In the genomic region with DNA sequence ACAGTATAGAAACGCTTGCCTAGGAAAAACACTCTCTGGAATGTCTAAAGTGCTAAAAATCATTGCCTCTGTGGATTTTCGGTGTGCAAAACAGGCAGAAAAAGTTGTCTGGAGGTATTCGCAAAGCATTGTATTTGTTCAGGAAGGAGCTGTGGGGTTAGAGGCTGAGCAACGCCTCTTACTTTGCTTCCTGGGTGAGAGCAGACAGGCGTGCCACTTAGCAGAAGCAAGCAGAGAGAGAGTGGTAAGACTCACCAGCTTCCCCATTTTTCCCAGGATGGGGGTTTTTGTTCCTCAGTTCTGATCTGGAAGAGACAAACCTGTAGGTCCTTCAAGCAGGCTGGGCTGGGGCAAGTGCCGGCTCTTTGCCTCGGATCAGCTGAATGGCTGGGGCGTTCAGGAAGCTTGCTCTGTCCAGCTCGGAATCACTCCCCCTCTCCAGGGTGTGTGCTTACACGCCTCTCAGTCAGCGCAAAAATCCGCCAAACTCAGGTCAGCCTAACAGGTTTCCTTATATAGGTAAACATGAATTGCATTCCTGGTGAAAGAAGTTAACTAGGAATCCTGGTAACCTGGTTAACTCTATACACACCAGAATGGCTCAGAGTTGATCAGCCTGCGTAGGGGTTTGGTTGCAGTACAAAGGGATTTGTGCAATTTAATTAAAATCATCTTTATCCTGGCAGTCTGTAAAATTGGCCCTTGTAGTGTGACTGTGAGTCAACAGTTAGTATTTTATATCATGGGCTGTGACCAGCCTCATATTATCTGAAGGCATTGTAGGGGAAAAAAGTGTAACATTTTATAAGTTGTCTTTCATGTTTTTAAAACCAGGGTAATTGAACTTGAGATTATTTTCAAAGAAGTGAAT, we compare ENCODE assay signal across 10 cellular contexts.
DNase-seq lines count a peak whose midpoint lies in the region; ATAC-seq and TF ChIP-seq lines count a peak whose summit lies in the region.
"Had no signal": no experiment of that assay in that cellular context is flagged by ENCODE, and none has a peak within 500 bp of the region (broad histone marks: within the 10 kb centered on the region; RNA-seq: fewer than 3 reads in every experiment).

No MANE protein-coding gene starts in this region.

- no peaks in the 10 kb centered on the region for H4K20me1 ChIP-seq in SK-N-SH (ENCODE audit: insufficient read depth)

- no peaks in the 10 kb centered on the region for H3K36me3 ChIP-seq in iPS-18a (ENCODE audit: control insufficient read depth, low read depth, low read length)
- H3K36me3 ChIP-seq in SK-N-SH (replicated peaks in 1 of 2; ENCODE audit: control insufficient read depth in 1 of 2, insufficient read depth in 2 of 2, low read length in 1 of 2) = no peaks in the 10 kb centered on the region

- ATAC-seq in GM21390 (IDR thresholded peaks at IDR 0.05; ENCODE audit: unreplicated experiment) (no peak), GM18511 (IDR thresholded peaks at IDR 0.05; ENCODE audit: unreplicated experiment) (no peak)

- CTCF ChIA-PET in SK-N-SH (lab: Yijun Ruan, JAX) = no interaction called here

- DNase-seq in HuH-7.5 (ENCODE audit: low spot score) (peak; percentile 3), astrocyte of the spinal cord (ENCODE audit: low read depth, low spot score) (peak; percentile 17), skeletal muscle cell (ENCODE audit: low read depth) (no peak), NCI-H1105 treated with DMSO at 0.1 percent for 48 hours (lab: John Stamatoyannopoulos, UW) (no peak), SK-N-SH (no peak)
- DNase-seq: Karpas-422, naive B cell had no signal

- no peak overlapping the region for H2AFZ ChIP-seq in SK-N-SH (ENCODE audit: low read depth)

- POLR2A ChIA-PET in SK-N-SH (lab: Yijun Ruan, JAX) = no interaction called here

- WGBS in SK-N-SH (ENCODE audit: low lambda C conversion rate) = 52% methylated on average over 12 of the region's 13 CpGs

- H3K9me3 ChIP-seq in iPS-18a (ENCODE audit: control insufficient read depth, low read depth, low read length) (no peaks in the 10 kb centered on the region), SK-N-SH (no peaks in the 10 kb centered on the region)

- H3K27ac ChIP-seq in iPS-18a (ENCODE audit: low read length) (no peak overlapping the region), SK-N-SH (ENCODE audit: low read depth in 2 of 2, low read length in 1 of 2) (no peak overlapping the region)

- in situ Hi-C loops in astrocyte of the spinal cord (cut with HindIII; ENCODE audit: low sequenced_read_pairs) = no loop called here

- H3K4me2 ChIP-seq in SK-N-SH = no peak overlapping the region

- H3K79me2 ChIP-seq in SK-N-SH (ENCODE audit: insufficient read depth) = no peaks in the 10 kb centered on the region

- H3K9ac ChIP-seq in iPS-18a (ENCODE audit: low read length) (no peak overlapping the region), SK-N-SH (no peak overlapping the region)

- H3K4me3 ChIP-seq in astrocyte of the spinal cord (ENCODE audit: low read depth, low read length) (peak overlapping the region; percentile 15), iPS-18a (ENCODE audit: low read length) (peak overlapping the region; percentile 10), skeletal muscle cell (ENCODE audit: low read depth, low read length) (peak overlapping the region; percentile 24), SK-N-SH (ENCODE audit: low read depth in 2 of 2, low read length in 1 of 2) (no peak overlapping the region)

- no peak for TF ChIP-seq EP300 in SK-N-SH (IDR thresholded peaks at IDR 0.05; ENCODE audit: borderline replicate concordance in 1 of 2, low read depth in 1 of 2, low read length in 1 of 2)

- H3K9me2 ChIP-seq in SK-N-SH = no peaks in the 10 kb centered on the region

- H3K27me3 ChIP-seq in iPS-18a (ENCODE audit: control insufficient read depth, insufficient read depth, low read length) (no peaks in the 10 kb centered on the region), SK-N-SH (ENCODE audit: insufficient read depth) (no peaks in the 10 kb centered on the region)

- peaks cover 10% of the 10 kb centered on the region for H3K4me1 ChIP-seq in iPS-18a (ENCODE audit: control insufficient read depth, low read depth, low read length)
- peaks cover 0 to 5% of the 10 kb centered on the region in 2 experiments; a peak in 1 of 4 replicates for H3K4me1 ChIP-seq in SK-N-SH (ENCODE audit: control insufficient read depth in 1 of 2, insufficient read depth in 2 of 2, low read depth in 1 of 2, low read length in 1 of 2)

- no peak for TF ChIP-seq CTCF in astrocyte of the spinal cord (IDR thresholded peaks at IDR 0.05; ENCODE audit: low read depth, low read length)
- no peak for TF ChIP-seq CTCF in SK-N-SH (IDR thresholded peaks at IDR 0.05)

- TF ChIP-seq RAD21 in SK-N-SH (IDR thresholded peaks at IDR 0.05; ENCODE audit: low read length) = no peak

- H3F3A ChIP-seq in SK-N-SH (replicated peaks; ENCODE audit: insufficient read depth) = no peaks in the 10 kb centered on the region

TF ChIP-seq in SK-N-SH, 30 proteins besides CTCF, POLR2A, EP300 and RAD21 (continues in another document):
- TF ChIP-seq MXI1 (IDR thresholded peaks at IDR 0.05; ENCODE audit: low read depth, low read length) (no peak), TCF12 (IDR thresholded peaks at IDR 0.05) (no peak), ELF1 (IDR thresholded peaks at IDR 0.05) (no peak), RCOR1 (IDR thresholded peaks at IDR 0.05; ENCODE audit: low read length) (no peak), CHD2 (IDR thresholded peaks at IDR 0.05; ENCODE audit: low read length, partially characterized antibody) (no peak), JUND (IDR thresholded peaks at IDR 0.05) (no peak), NRF1 (IDR thresholded peaks at IDR 0.05; ENCODE audit: low read depth, low read length) (no peak), YY1 (IDR thresholded peaks at IDR 0.05; ENCODE audit: low read depth) (no peak), NFIC (IDR thresholded peaks at IDR 0.05; ENCODE audit: borderline replicate concordance) (no peak), RFX5 (IDR thresholded peaks at IDR 0.05; ENCODE audit: low read length) (no peak), SMC3 (IDR thresholded peaks at IDR 0.05; ENCODE audit: low read depth, low read length) (no peak)
- TF ChIP-seq, protein P1, sequence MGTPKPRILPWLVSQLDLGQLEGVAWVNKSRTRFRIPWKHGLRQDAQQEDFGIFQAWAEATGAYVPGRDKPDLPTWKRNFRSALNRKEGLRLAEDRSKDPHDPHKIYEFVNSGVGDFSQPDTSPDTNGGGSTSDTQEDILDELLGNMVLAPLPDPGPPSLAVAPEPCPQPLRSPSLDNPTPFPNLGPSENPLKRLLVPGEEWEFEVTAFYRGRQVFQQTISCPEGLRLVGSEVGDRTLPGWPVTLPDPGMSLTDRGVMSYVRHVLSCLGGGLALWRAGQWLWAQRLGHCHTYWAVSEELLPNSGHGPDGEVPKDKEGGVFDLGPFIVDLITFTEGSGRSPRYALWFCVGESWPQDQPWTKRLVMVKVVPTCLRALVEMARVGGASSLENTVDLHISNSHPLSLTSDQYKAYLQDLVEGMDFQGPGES (IDR thresholded peaks at IDR 0.05; ENCODE audit: low read depth, low read length) = no peak
- TF ChIP-seq, protein P2, sequence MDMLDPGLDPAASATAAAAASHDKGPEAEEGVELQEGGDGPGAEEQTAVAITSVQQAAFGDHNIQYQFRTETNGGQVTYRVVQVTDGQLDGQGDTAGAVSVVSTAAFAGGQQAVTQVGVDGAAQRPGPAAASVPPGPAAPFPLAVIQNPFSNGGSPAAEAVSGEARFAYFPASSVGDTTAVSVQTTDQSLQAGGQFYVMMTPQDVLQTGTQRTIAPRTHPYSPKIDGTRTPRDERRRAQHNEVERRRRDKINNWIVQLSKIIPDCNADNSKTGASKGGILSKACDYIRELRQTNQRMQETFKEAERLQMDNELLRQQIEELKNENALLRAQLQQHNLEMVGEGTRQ (IDR thresholded peaks at IDR 0.05; ENCODE audit: borderline replicate concordance, low read depth, low read length) = no peak
- TF ChIP-seq, protein P3, sequence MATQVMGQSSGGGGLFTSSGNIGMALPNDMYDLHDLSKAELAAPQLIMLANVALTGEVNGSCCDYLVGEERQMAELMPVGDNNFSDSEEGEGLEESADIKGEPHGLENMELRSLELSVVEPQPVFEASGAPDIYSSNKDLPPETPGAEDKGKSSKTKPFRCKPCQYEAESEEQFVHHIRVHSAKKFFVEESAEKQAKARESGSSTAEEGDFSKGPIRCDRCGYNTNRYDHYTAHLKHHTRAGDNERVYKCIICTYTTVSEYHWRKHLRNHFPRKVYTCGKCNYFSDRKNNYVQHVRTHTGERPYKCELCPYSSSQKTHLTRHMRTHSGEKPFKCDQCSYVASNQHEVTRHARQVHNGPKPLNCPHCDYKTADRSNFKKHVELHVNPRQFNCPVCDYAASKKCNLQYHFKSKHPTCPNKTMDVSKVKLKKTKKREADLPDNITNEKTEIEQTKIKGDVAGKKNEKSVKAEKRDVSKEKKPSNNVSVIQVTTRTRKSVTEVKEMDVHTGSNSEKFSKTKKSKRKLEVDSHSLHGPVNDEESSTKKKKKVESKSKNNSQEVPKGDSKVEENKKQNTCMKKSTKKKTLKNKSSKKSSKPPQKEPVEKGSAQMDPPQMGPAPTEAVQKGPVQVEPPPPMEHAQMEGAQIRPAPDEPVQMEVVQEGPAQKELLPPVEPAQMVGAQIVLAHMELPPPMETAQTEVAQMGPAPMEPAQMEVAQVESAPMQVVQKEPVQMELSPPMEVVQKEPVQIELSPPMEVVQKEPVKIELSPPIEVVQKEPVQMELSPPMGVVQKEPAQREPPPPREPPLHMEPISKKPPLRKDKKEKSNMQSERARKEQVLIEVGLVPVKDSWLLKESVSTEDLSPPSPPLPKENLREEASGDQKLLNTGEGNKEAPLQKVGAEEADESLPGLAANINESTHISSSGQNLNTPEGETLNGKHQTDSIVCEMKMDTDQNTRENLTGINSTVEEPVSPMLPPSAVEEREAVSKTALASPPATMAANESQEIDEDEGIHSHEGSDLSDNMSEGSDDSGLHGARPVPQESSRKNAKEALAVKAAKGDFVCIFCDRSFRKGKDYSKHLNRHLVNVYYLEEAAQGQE (IDR thresholded peaks at IDR 0.05; ENCODE audit: low read depth, low read length) = no peak
- TF ChIP-seq, protein P4, sequence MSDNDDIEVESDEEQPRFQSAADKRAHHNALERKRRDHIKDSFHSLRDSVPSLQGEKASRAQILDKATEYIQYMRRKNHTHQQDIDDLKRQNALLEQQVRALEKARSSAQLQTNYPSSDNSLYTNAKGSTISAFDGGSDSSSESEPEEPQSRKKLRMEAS (IDR thresholded peaks at IDR 0.05; ENCODE audit: low read depth) = no peak

Comparison
In these comparisons a context has a peak if more than half of its experiments do, and no peak if none do; other contexts are left out.
1. DNase-seq: peak in HuH-7.5 (single experiment) and astrocyte of the spinal cord (single experiment); none in skeletal muscle cell (single experiment), NCI-H1105 treated with DMSO at 0.1 percent for 48 hours (single experiment) and SK-N-SH (single experiment).
2. H3K4me3 ChIP-seq: peak in astrocyte of the spinal cord (single experiment), iPS-18a (single experiment) and skeletal muscle cell (single experiment); none in SK-N-SH (0 of 2).